Comparison of ENCODE assay signal across 2 cellular contexts in the genomic region with DNA sequence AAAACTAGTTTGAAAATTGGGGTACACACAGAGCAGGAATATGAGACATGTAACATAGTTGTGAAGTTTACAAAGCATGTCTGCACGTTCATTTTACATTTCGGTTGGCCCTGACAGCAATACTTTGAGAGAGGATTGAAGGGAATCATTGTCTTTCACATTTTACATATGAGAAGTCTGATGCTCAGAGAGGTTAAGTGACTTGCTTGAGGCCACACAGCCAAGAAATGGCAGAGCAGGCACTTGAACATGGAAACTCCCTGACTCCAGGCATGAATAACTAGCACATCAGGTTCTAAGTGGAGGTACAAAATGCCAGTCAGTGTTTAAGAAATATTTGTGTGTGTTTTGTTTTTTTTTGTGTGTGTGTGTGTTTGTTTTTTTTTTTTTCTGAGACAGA.
TF ChIP-seq lines count a peak whose summit lies in the region.

No MANE protein-coding gene starts in this region.

TF ChIP-seq in HepG2, 621 proteins besides CTCF, POLR2A, EP300 and RAD21:
- no peak for TF ChIP-seq DMTF1 (CRISPR knock-in tag; IDR thresholded peaks at IDR 0.05)
- TF ChIP-seq ZNF768 (CRISPR knock-in tag; IDR thresholded peaks at IDR 0.05), result peak; percentile 43; the same call in 1 of the 2 replicates
- TF ChIP-seq LCORL (IDR thresholded peaks at IDR 0.05), result no peak
- TF ChIP-seq LCORL (CRISPR knock-in tag; IDR thresholded peaks at IDR 0.05), result no peak

TF ChIP-seq in K562, 482 proteins besides CTCF, POLR2A, EP300 and RAD21:
- TF ChIP-seq RBM25 (IDR thresholded peaks at IDR 0.05; ENCODE audit: low read depth, low read length, severe bottlenecking) (peak; percentile 85), POLR2AphosphoS2 (IDR thresholded peaks at IDR 0.05; ENCODE audit: low read length) (no peak), BCOR (IDR thresholded peaks at IDR 0.05) (peak; percentile 78), ZFP36 (IDR thresholded peaks at IDR 0.05; ENCODE audit: low read depth, low read length, partially characterized antibody) (peak; percentile 70), OTX1 (CRISPR knock-in tag; IDR thresholded peaks at IDR 0.05) (no peak), KDM1A (IDR thresholded peaks at IDR 0.05) (0 out of 4 replicates have a peak, but pooled peaks of 1 of the 2 experiments have one; percentile 17)
